In the genomic region with DNA sequence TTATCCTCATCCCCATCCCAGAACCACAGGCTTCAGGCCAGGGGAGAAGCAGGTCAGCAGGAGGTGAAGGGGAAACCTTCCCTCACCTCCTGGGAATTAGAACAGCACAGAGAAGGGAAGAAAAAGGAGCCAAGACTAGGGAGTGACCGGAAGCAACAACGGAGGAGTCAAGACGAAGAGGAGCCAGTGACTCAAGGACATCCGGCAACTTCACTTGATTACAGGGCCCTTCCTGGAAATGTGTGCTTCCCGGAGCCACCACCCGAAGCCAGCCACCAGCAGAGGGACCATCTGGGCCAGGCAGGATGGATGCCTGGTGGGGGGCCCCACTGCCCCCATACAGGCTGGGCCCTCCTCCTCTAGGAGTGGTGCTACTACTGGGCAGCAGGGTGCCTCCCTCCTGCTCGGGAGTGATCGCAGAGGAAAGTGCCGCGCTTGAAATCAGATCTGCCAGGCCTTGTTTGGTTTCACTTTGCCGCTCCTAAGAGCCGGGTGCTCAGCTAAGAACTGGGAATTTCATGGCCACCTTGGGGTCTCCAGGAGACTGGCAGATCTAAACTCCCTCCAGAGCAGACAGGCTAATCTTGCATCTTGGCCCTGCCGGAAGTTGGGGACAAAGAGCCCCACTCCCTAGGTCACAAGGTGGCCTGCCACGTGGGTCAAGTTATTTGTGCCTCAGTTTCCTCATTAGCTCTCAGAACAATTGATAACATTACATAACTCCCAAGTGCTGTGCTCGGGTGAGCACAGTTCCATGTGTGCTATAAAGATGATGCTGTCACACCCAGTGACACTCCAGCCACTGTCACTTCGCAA, we compare ENCODE assay signal across 8 cellular contexts. TPM values are rescaled to one million over a fixed set of nuclear protein-coding genes. Genes with fewer than 3 reads are reported as not detected.
DNase-seq lines count a peak whose midpoint lies in the region; ATAC-seq and TF ChIP-seq lines count a peak whose summit lies in the region.

No MANE protein-coding gene starts in this region.

- peak; percentile 82 for DNase-seq in Caki2 (ENCODE audit: low read depth)
- DNase-seq in NCI-H146 (lab: John Stamatoyannopoulos, UW): peak; percentile 85
- DNase-seq in astrocyte of the spinal cord (ENCODE audit: low read depth, low spot score): peak; percentile 84
- peak; percentile 71 for DNase-seq in iPS-NIHi7 (ENCODE audit: extremely low spot score)
- no peak for DNase-seq in stimulated activated effector memory CD8-positive, alpha-beta T cell treated with anti-CD3 and anti-CD28 coated beads, Interleukin-12 subunit alpha, Interleukin-12 subunit beta, amount 100 ng/mL, for 72 hours (ENCODE audit: low spot score in 2 of 2)
- DNase-seq in GOT3 (lab: John Stamatoyannopoulos, UW): no peak

- H3K4me3 ChIP-seq in astrocyte of the spinal cord (ENCODE audit: low read depth, low read length): peak overlapping the region; percentile 14

- in situ Hi-C loops in Caki2 (cut with HindIII; ENCODE audit: low pct_unique_long_range_greater_than_20kb, low sequenced_read_pairs) (no loop called here), astrocyte of the spinal cord (cut with HindIII; ENCODE audit: low sequenced_read_pairs) (no loop called here)

- H3K4me1 Mint-ChIP-seq in stimulated activated effector memory CD8-positive, alpha-beta T cell treated with anti-CD3 and anti-CD28 coated beads, Interleukin-12 subunit alpha, Interleukin-12 subunit beta, amount 100 ng/mL, for 72 hours: peaks cover 15% of the 10 kb centered on the region

- no peak overlapping the region for H3K27ac Mint-ChIP-seq in stimulated activated effector memory CD8-positive, alpha-beta T cell treated with anti-CD3 and anti-CD28 coated beads, Interleukin-12 subunit alpha, Interleukin-12 subunit beta, amount 100 ng/mL, for 72 hours

- peak; percentile 43 for ATAC-seq in stimulated activated effector memory CD8-positive, alpha-beta T cell treated with anti-CD3 and anti-CD28 coated beads, Interleukin-12 subunit alpha, Interleukin-12 subunit beta, amount 100 ng/mL, for 72 hours
- no peak for ATAC-seq in GM19455 (IDR thresholded peaks at IDR 0.05; ENCODE audit: unreplicated experiment)
- ATAC-seq in GM18502 (IDR thresholded peaks at IDR 0.05; ENCODE audit: poor library complexity, unreplicated experiment): no peak

- no peaks in the 10 kb centered on the region for H3K9me3 Mint-ChIP-seq in stimulated activated effector memory CD8-positive, alpha-beta T cell treated with anti-CD3 and anti-CD28 coated beads, Interleukin-12 subunit alpha, Interleukin-12 subunit beta, amount 100 ng/mL, for 72 hours

- peak; percentile 36 for TF ChIP-seq CTCF in astrocyte of the spinal cord (IDR thresholded peaks at IDR 0.05; ENCODE audit: low read depth, low read length)

- peak overlapping the region; percentile 13 for H3K4me3 Mint-ChIP-seq in stimulated activated effector memory CD8-positive, alpha-beta T cell treated with anti-CD3 and anti-CD28 coated beads, Interleukin-12 subunit alpha, Interleukin-12 subunit beta, amount 100 ng/mL, for 72 hours

- no peaks in the 10 kb centered on the region for H3K36me3 Mint-ChIP-seq in stimulated activated effector memory CD8-positive, alpha-beta T cell treated with anti-CD3 and anti-CD28 coated beads, Interleukin-12 subunit alpha, Interleukin-12 subunit beta, amount 100 ng/mL, for 72 hours

RNA-seq across cellular contexts. Expression of a gene that starts 6.6 kb away (rescaled TPM):
- 50.8 and 54.9 TPM in 2 replicates for total RNA-seq in Caki2 (2014; rRNA removed; shearing (Covaris generic); ENCODE audit: low replicate concordance)

RNA-seq across cellular contexts. Expression of a gene that starts 43.5 kb away (rescaled TPM):
- not detected in 2 replicates for total RNA-seq in Caki2 (2014; rRNA removed; shearing (Covaris generic); ENCODE audit: low replicate concordance)

Comparison
In these comparisons a context has a peak if more than half of its experiments do, and no peak if none do; other contexts are left out.
1. DNase-seq: peak in Caki2 (single experiment), NCI-H146 (single experiment), astrocyte of the spinal cord (single experiment) and iPS-NIHi7 (single experiment); none in stimulated activated effector memory CD8-positive, alpha-beta T cell treated with anti-CD3 and anti-CD28 coated beads, Interleukin-12 subunit alpha, Interleukin-12 subunit beta, amount 100 ng/mL, for 72 hours (0 of 2) and GOT3 (single experiment).